Comparison of ENCODE assay signal across 8 cellular contexts in genomic region chr3:185270262-185270955, GRCh38. TPM values are rescaled to one million over a fixed set of nuclear protein-coding genes. Genes with fewer than 3 reads are reported as not detected.
DNase-seq lines count a peak whose midpoint lies in the region; ATAC-seq and TF ChIP-seq lines count a peak whose summit lies in the region.

No MANE protein-coding gene starts in this region.

- CTCF ChIA-PET in naive thymus-derived CD4-positive, alpha-beta T cell (lab: Charles Lee), result no interaction called here

- DNase-seq in AG20443 (ENCODE audit: low spot score) (peak; percentile 78), GM23338 (ENCODE audit: low spot score) (peak; percentile 72), NCI-H524 treated with DMSO at 0.1 percent for 48 hours (lab: John Stamatoyannopoulos, UW) (peak; percentile 97), choroid plexus epithelial cell (ENCODE audit: low read depth) (peak; percentile 62), NCI-H510A treated with DMSO at 0.1 percent for 48 hours (lab: John Stamatoyannopoulos, UW) (no peak)
- no peak for DNase-seq in naive thymus-derived CD4-positive, alpha-beta T cell

- no peaks in the 10 kb centered on the region for H3K79me2 ChIP-seq in GM23338 (replicated peaks; ENCODE audit: insufficient read depth)

- H3K9me2 ChIP-seq in GM23338 (ENCODE audit: insufficient read depth), result 0 out of 2 replicates have a peak, but pooled peaks cover 3% of the 10 kb centered on the region

- H3K27ac ChIP-seq in GM23338 (ENCODE audit: low read depth), result no peak overlapping the region
- H3K27ac ChIP-seq in naive thymus-derived CD4-positive, alpha-beta T cell (ENCODE audit: low read depth, low read length), result no peak overlapping the region

- H2AFZ ChIP-seq in GM23338, result 0 out of 2 replicates have a peak overlapping the region, but pooled peaks have one; percentile 40

- no peaks in the 10 kb centered on the region for H4K20me1 ChIP-seq in GM23338 (replicated peaks; ENCODE audit: insufficient read depth)

- intact Hi-C loops in naive thymus-derived CD4-positive, alpha-beta T cell (cut with micrococcal nuclease), result no loop called here

- no peaks in the 10 kb centered on the region for H3K4me1 Mint-ChIP-seq in GM23338
- no peaks in the 10 kb centered on the region for H3K4me1 Mint-ChIP-seq in naive thymus-derived CD4-positive, alpha-beta T cell

- H3K4me3 ChIP-seq in GM23338, result no peak overlapping the region
- H3K4me3 ChIP-seq in choroid plexus epithelial cell (ENCODE audit: low read depth, low read length), result no peak overlapping the region
- no peak overlapping the region for H3K4me3 ChIP-seq in naive thymus-derived CD4-positive, alpha-beta T cell (ENCODE audit: low read length)

- H3K9me3 Mint-ChIP-seq in GM23338, result no peaks in the 10 kb centered on the region; the same call in 2 of the 3 replicates
- peaks cover 0 to 11% (median 4%) of the 10 kb centered on the region in 11 donors for H3K9me3 Mint-ChIP-seq in naive thymus-derived CD4-positive, alpha-beta T cell

- no peaks in the 10 kb centered on the region for H3K36me3 Mint-ChIP-seq in GM23338 (ENCODE audit: low read depth)
- no peaks in the 10 kb centered on the region for H3K36me3 Mint-ChIP-seq in naive thymus-derived CD4-positive, alpha-beta T cell

- H3K9me3 ChIP-seq in naive thymus-derived CD4-positive, alpha-beta T cell (ENCODE audit: control insufficient read depth in 2 of 3, low read length in 3 of 3), result no peaks in the 10 kb centered on the region

- no peak overlapping the region for H3K27ac Mint-ChIP-seq in GM23338
- no peak overlapping the region for H3K27ac Mint-ChIP-seq in naive thymus-derived CD4-positive, alpha-beta T cell

- ATAC-seq in GM23338, result peak; percentile 100
- peak; percentile 47 for ATAC-seq in naive thymus-derived CD4-positive, alpha-beta T cell
- ATAC-seq in HG03097 (IDR thresholded peaks at IDR 0.05; ENCODE audit: low FRiP score, unreplicated experiment), result no peak
- no peak for ATAC-seq in HG02973 (IDR thresholded peaks at IDR 0.05; ENCODE audit: unreplicated experiment)

- POLR2A ChIA-PET in naive thymus-derived CD4-positive, alpha-beta T cell (lab: Charles Lee), result no interaction called here

- no peaks in the 10 kb centered on the region for H3K27me3 ChIP-seq in GM23338 (ENCODE audit: insufficient read depth)
- no peaks in the 10 kb centered on the region for H3K27me3 ChIP-seq in naive thymus-derived CD4-positive, alpha-beta T cell (ENCODE audit: control insufficient read depth in 2 of 2, insufficient read depth in 2 of 2, low read length in 2 of 2)

- no peaks in the 10 kb centered on the region for H3F3A ChIP-seq in GM23338 (replicated peaks; ENCODE audit: low read depth)

- H3K4me3 Mint-ChIP-seq in GM23338, result no peak overlapping the region
- H3K4me3 Mint-ChIP-seq in naive thymus-derived CD4-positive, alpha-beta T cell, result no peak overlapping the region

- H3K4me2 ChIP-seq in GM23338, result no peak overlapping the region

- H3K36me3 ChIP-seq in GM23338 (ENCODE audit: insufficient read depth), result no peaks in the 10 kb centered on the region
- no peaks in the 10 kb centered on the region for H3K36me3 ChIP-seq in naive thymus-derived CD4-positive, alpha-beta T cell (ENCODE audit: control insufficient read depth in 2 of 3, insufficient read depth in 3 of 3, low read length in 3 of 3)

- no peaks in the 10 kb centered on the region for H3K4me1 ChIP-seq in GM23338 (ENCODE audit: insufficient read depth)
- H3K4me1 ChIP-seq in naive thymus-derived CD4-positive, alpha-beta T cell (ENCODE audit: control insufficient read depth in 2 of 2, insufficient read depth in 2 of 2, low read length in 2 of 2), result no peaks in the 10 kb centered on the region

- peak; percentile 70 to 87 for TF ChIP-seq CTCF in GM23338 (conservative IDR thresholded peaks at IDR 0.05; ENCODE audit: low read depth in 2 of 2)
- peak; percentile 72 for TF ChIP-seq CTCF in choroid plexus epithelial cell (conservative IDR thresholded peaks at IDR 0.05; ENCODE audit: low read depth, low read length)

- H3K27me3 Mint-ChIP-seq in GM23338 (ENCODE audit: insufficient read depth, low read depth, poor library complexity), result no peaks in the 10 kb centered on the region
- H3K27me3 Mint-ChIP-seq in naive thymus-derived CD4-positive, alpha-beta T cell, result peaks cover 22 to 66% (median 47%) of the 10 kb centered on the region in 5 donors

TF ChIP-seq in GM23338, 12 proteins besides CTCF, POLR2A, EP300 and RAD21:
- no peak for TF ChIP-seq NANOG (IDR thresholded peaks at IDR 0.05; ENCODE audit: borderline replicate concordance)
TF ChIP-seq in GM23338: peak in this region for 0.

RNA-seq across cellular contexts. Expression of gene EHHADH, which starts 16.6 kb away (rescaled TPM):
- total RNA-seq in GM23338 (2014; rRNA removed; shearing (Covaris generic)), result 5.1 and 6.0 TPM in 2 replicates
- 1.7 and 2.5 TPM in 2 replicates for polyA plus RNA-seq in GM23338 (2016; fragmentation: Nextera tagmentation; extraction: Ambion mirVana)
- total RNA-seq in naive thymus-derived CD4-positive, alpha-beta T cell, result 1 to 10 TPM in 4 of 5 experiments, under 1 TPM in 1; 0.45 to 1.7 (median 1.3) TPM
- polyA plus RNA-seq in naive thymus-derived CD4-positive, alpha-beta T cell, result 1 to 10 TPM; 1.1 to 1.6 TPM

Comparison
In these comparisons a context has a peak if more than half of its experiments do, and no peak if none do; other contexts are left out.
1. DNase-seq: peak in AG20443 (single experiment), GM23338 (single experiment), NCI-H524 treated with DMSO at 0.1 percent for 48 hours (single experiment) and choroid plexus epithelial cell (single experiment); none in naive thymus-derived CD4-positive, alpha-beta T cell (0 of 9) and NCI-H510A treated with DMSO at 0.1 percent for 48 hours (single experiment).
2. ATAC-seq: peak in GM23338 (single experiment) and naive thymus-derived CD4-positive, alpha-beta T cell (single experiment); none in HG03097 (single experiment) and HG02973 (single experiment).